ENCODE assay signal across 20 cellular contexts in the genomic region with DNA sequence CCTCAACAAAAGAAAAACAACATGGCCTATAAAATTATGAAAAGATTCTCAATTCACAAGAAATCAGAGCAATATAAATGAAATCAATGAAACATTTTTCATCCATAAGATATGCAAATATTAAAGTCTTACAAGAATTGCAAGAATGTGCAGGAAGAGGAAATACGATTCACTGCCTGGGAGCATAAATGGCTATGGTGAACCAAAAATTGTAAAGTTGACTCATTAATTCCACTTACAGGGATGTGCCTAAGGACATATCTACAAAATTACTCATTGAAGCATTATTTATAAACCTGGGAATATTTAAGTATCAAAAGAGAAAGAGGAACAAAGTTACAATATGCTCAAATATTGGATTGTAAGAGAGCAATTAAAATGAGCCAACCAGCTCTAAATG. TPM values are rescaled to one million over a fixed set of nuclear protein-coding genes. Genes with fewer than 3 reads are reported as not detected.
DNase-seq lines count a peak whose midpoint lies in the region; ATAC-seq, FAIRE-seq and TF ChIP-seq lines count a peak whose summit lies in the region.
"Had no signal": no experiment of that assay in that cellular context is flagged by ENCODE, and none has a peak within 500 bp of the region (broad histone marks: within the 10 kb centered on the region; RNA-seq: fewer than 3 reads in every experiment).

No MANE protein-coding gene starts in this region.

- H3K9me1 ChIP-seq in endothelial cell of umbilical vein (replicated peaks; ENCODE audit: control insufficient read depth, extremely low read depth, insufficient read depth, low read length): no peaks in the 10 kb centered on the region

- no peak for FAIRE-seq in endothelial cell of umbilical vein (lab: Jason Lieb, UNC)
- FAIRE-seq: D721Med had no signal

- no peak for ATAC-seq in upper lobe of left lung (ENCODE audit: low FRiP score in 2 of 2)
- ATAC-seq: esophagus mucosa had no signal

- H3K79me2 ChIP-seq in endothelial cell of umbilical vein (ENCODE audit: control insufficient read depth, insufficient read depth, low read length): no peaks in the 10 kb centered on the region

- intact Hi-C loops in endothelial cell of umbilical vein (cut with micrococcal nuclease) (loop anchor here (5.0 kb wide), 1 partner anchor 58 kb away; no protein-coding TSS in a partner anchor), prostate gland (cut with DNase I) (no loop called here), spleen (cut with DNase I; ENCODE audit: low total_unique reads) (no loop called here)

- H3K9ac ChIP-seq in endothelial cell of umbilical vein (replicated peaks; ENCODE audit: extremely low read depth, insufficient read depth, low read length): no peak overlapping the region

- POLR2A ChIA-PET in endothelial cell of umbilical vein (lab: Charles Lee): no interaction called here

- CTCF ChIA-PET in endothelial cell of umbilical vein (lab: Charles Lee): no interaction called here

- no peaks in the 10 kb centered on the region for H3K27me3 ChIP-seq in endothelial cell of umbilical vein (ENCODE audit: control insufficient read depth in 2 of 2, insufficient read depth in 2 of 2, low read length in 2 of 2)
- no peaks in the 10 kb centered on the region for H3K27me3 ChIP-seq in upper lobe of left lung
- H3K27me3 ChIP-seq in prostate gland (replicated peaks; ENCODE audit: insufficient read depth): no peaks in the 10 kb centered on the region
- no peaks in the 10 kb centered on the region for H3K27me3 ChIP-seq in spleen (replicated peaks in 1 of 7)
- H3K27me3 ChIP-seq: suprapubic skin had no signal

- H3K9me3 Mint-ChIP-seq in osteocyte (ENCODE audit: unreplicated experiment): no peaks in the 10 kb centered on the region
- no peaks in the 10 kb centered on the region for H3K9me3 Mint-ChIP-seq in glutamatergic neuron (ENCODE audit: unreplicated experiment)

- DNase-seq in GM03348 (ENCODE audit: low spot score): peak; percentile 57
- peak; percentile 59 for DNase-seq in RKO (ENCODE audit: low spot score)
- peak; percentile 43 for DNase-seq in endothelial cell of umbilical vein (ENCODE audit: low read depth, low spot score)
- DNase-seq in osteocyte (ENCODE audit: extremely low spot score, unreplicated experiment): no peak
- DNase-seq in upper lobe of left lung: no peak
- DNase-seq in prostate gland (ENCODE audit: low spot score): no peak
- no peak for DNase-seq in glutamatergic neuron
- no peak for DNase-seq in spleen
- DNase-seq: activated naive CD4-positive, alpha-beta T cell treated with Interleukin-2 at 50 U/mL for 16 hours; KBM-7; midbrain; NCI-H526; Right ventricle myocardium superior; stimulated activated CD4-positive, alpha-beta T cell treated with anti-CD3 and anti-CD28 coated beads, Interleukin-12 subunit alpha, Interleukin-12 subunit beta, amount 100 ng/mL, for 4 hours; T1000 had no signal

- no peaks in the 10 kb centered on the region for H4K20me1 ChIP-seq in endothelial cell of umbilical vein (replicated peaks; ENCODE audit: control insufficient read depth, extremely low read depth, insufficient read depth, low read length)

- dilution Hi-C loops in endothelial cell of umbilical vein (cut with MboI; ENCODE audit: extremely low pct_ligation_motif_present, low sequenced_read_pairs): no loop called here

- no peaks in the 10 kb centered on the region for H3K36me3 Mint-ChIP-seq in osteocyte (ENCODE audit: unreplicated experiment)
- H3K36me3 Mint-ChIP-seq in glutamatergic neuron (ENCODE audit: unreplicated experiment): no peaks in the 10 kb centered on the region

- no TSS peak for BruUV-seq in endothelial cell of umbilical vein (replicated peaks; lab: Mats Ljungman, UMichigan)

- H3K9me3 ChIP-seq in endothelial cell of umbilical vein (replicated peaks; ENCODE audit: control insufficient read depth, insufficient read depth, low read length) (no peaks in the 10 kb centered on the region), upper lobe of left lung (no peaks in the 10 kb centered on the region), prostate gland (no peaks in the 10 kb centered on the region), spleen (no peaks in the 10 kb centered on the region)
- H3K9me3 ChIP-seq: suprapubic skin had no signal

- no peak overlapping the region for H3K4me3 ChIP-seq in endothelial cell of umbilical vein (replicated peaks in 1 of 3; ENCODE audit: insufficient read depth in 1 of 3, low read depth in 1 of 3, low read length in 3 of 3)
- no peak overlapping the region for H3K4me3 ChIP-seq in upper lobe of left lung
- H3K4me3 ChIP-seq in prostate gland: no peak overlapping the region
- no peak overlapping the region for H3K4me3 ChIP-seq in spleen
- H3K4me3 ChIP-seq: suprapubic skin had no signal

- no peak overlapping the region for H2AFZ ChIP-seq in endothelial cell of umbilical vein (ENCODE audit: low read depth, low read length)

- H3K27me3 Mint-ChIP-seq in osteocyte (ENCODE audit: unreplicated experiment) (peaks cover 5% of the 10 kb centered on the region), glutamatergic neuron (ENCODE audit: unreplicated experiment) (peaks cover 2% of the 10 kb centered on the region)

- H3K4me3 Mint-ChIP-seq in osteocyte (ENCODE audit: unreplicated experiment): no peak overlapping the region
- no peak overlapping the region for H3K4me3 Mint-ChIP-seq in glutamatergic neuron (ENCODE audit: unreplicated experiment)

- H3K36me3 ChIP-seq in endothelial cell of umbilical vein (ENCODE audit: control insufficient read depth in 2 of 2, extremely low read depth in 1 of 2, insufficient read depth in 2 of 2, low read length in 2 of 2) (no peaks in the 10 kb centered on the region), upper lobe of left lung (no peaks in the 10 kb centered on the region), prostate gland (no peaks in the 10 kb centered on the region), spleen (no peaks in the 10 kb centered on the region)
- H3K36me3 ChIP-seq: suprapubic skin had no signal

- H3K4me2 ChIP-seq in endothelial cell of umbilical vein (ENCODE audit: insufficient read depth, low read length): no peak overlapping the region

- no peak for TF ChIP-seq EP300 in upper lobe of left lung (IDR thresholded peaks at IDR 0.05)

- no peak overlapping the region for H3K27ac ChIP-seq in endothelial cell of umbilical vein (ENCODE audit: insufficient read depth, low read depth, low read length)
- no peak overlapping the region for H3K27ac ChIP-seq in upper lobe of left lung
- H3K27ac ChIP-seq in prostate gland: no peak overlapping the region
- H3K27ac ChIP-seq in spleen: no peak overlapping the region
- H3K27ac ChIP-seq: suprapubic skin had no signal

- TF ChIP-seq POLR2A in endothelial cell of umbilical vein (IDR thresholded peaks at IDR 0.05; ENCODE audit: low read depth, low read length) (no peak), upper lobe of left lung (IDR thresholded peaks at IDR 0.05) (no peak), prostate gland (IDR thresholded peaks at IDR 0.05) (no peak), spleen (IDR thresholded peaks at IDR 0.05) (no peak)

- H3K4me1 ChIP-seq in endothelial cell of umbilical vein (ENCODE audit: control insufficient read depth, extremely low read depth, insufficient read depth, low read length) (peaks cover 3% of the 10 kb centered on the region), upper lobe of left lung (no peaks in the 10 kb centered on the region), prostate gland (replicated peaks) (no peaks in the 10 kb centered on the region), spleen (peaks cover 0 to 11% (median 0%) of the 10 kb centered on the region in 6 donors)
- H3K4me1 ChIP-seq: suprapubic skin had no signal

- H3K4me1 Mint-ChIP-seq in osteocyte (ENCODE audit: unreplicated experiment): peaks cover 12% of the 10 kb centered on the region
- H3K4me1 Mint-ChIP-seq in glutamatergic neuron (ENCODE audit: low read depth, unreplicated experiment): no peaks in the 10 kb centered on the region

- no peak for TF ChIP-seq CTCF in endothelial cell of umbilical vein (IDR thresholded peaks at IDR 0.05; ENCODE audit: extremely low read depth in 1 of 2, insufficient read depth in 1 of 2, low read depth in 1 of 2, low read length in 2 of 2)
- no peak for TF ChIP-seq CTCF in osteocyte (IDR thresholded peaks at IDR 0.05)
- no peak for TF ChIP-seq CTCF in upper lobe of left lung (IDR thresholded peaks at IDR 0.05)
- no peak for TF ChIP-seq CTCF in prostate gland (IDR thresholded peaks at IDR 0.05)
- no peak for TF ChIP-seq CTCF in glutamatergic neuron (IDR thresholded peaks at IDR 0.05; ENCODE audit: partially characterized antibody, unreplicated experiment)
- no peak for TF ChIP-seq CTCF in spleen (IDR thresholded peaks at IDR 0.05 in 8 of 11, conservative IDR thresholded peaks at IDR 0.05 in 3 of 11)

- H3K27ac Mint-ChIP-seq in osteocyte (ENCODE audit: unreplicated experiment): peak overlapping the region; percentile 47
- H3K27ac Mint-ChIP-seq in glutamatergic neuron (ENCODE audit: unreplicated experiment): no peak overlapping the region

- 33 to 38% methylated on average over 1 of the region's 1 CpG for WGBS in upper lobe of left lung, 2 donors
- 31% methylated on average over 1 of the region's 1 CpG for WGBS in prostate gland
- WGBS in spleen, 5 donors: 26 to 68% (median 44%) methylated on average over 1 of the region's 1 CpG

RNA-seq across cellular contexts. Expression of gene NIPSNAP3A, which starts 6.9 kb away (rescaled TPM):
- 27.2 and 27.8 TPM in 2 replicates for total RNA-seq in endothelial cell of umbilical vein
- 23.1 and 27.2 TPM in 2 replicates for polyA plus RNA-seq in endothelial cell of umbilical vein
- 30.5 and 34.4 TPM in 2 replicates for polyA plus RNA-seq in endothelial cell of umbilical vein (2011; cell fraction: cytosol; rRNA removed)
- polyA plus RNA-seq in endothelial cell of umbilical vein (2011; cell fraction: nucleus; rRNA removed): 17.2 and 25.1 TPM in 2 replicates
- 44.0 and 49.5 TPM in 2 replicates for polyA plus RNA-seq in endothelial cell of umbilical vein (2012)
- polyA minus RNA-seq in endothelial cell of umbilical vein: 20.3 and 20.4 TPM in 2 replicates
- polyA minus RNA-seq in endothelial cell of umbilical vein (2011; cell fraction: cytosol; rRNA and poly(A)+ RNA removed): 4.8 TPM
- polyA minus RNA-seq in endothelial cell of umbilical vein (2011; cell fraction: nucleus; rRNA and poly(A)+ RNA removed): 7.5 and 11.8 TPM in 2 replicates
- 23.7 and 27.4 TPM in 2 replicates for total RNA-seq in osteocyte
- total RNA-seq in upper lobe of left lung: 10 to 100 TPM in 4 of 6 donors, 1 to 10 TPM in 2; 7.8 to 31.5 (median 25.5) TPM
- 10 to 100 TPM; 14.6 to 18.8 TPM for total RNA-seq in prostate gland
- total RNA-seq in glutamatergic neuron (ENCODE audit: unreplicated experiment): 28.0 TPM
- 10 to 100 TPM; 20.8 to 28.5 (median 23.8) TPM for total RNA-seq in spleen
- polyA plus RNA-seq in spleen: 10 to 100 TPM; 17.2 to 27.9 (median 23.0) TPM

RNA-seq across cellular contexts. Expression of gene NIPSNAP3B, which starts 23.3 kb away (rescaled TPM):
- total RNA-seq in endothelial cell of umbilical vein (1.1 TPM in 2 replicates), osteocyte (3.1 TPM in 2 replicates), upper lobe of left lung (1 to 10 TPM in 3 of 6 donors, under 1 TPM in 2, not detected in 1; 0.44 to 2.5 (median 1.3) TPM), prostate gland (1 to 10 TPM; 2.4 to 3.6 TPM), glutamatergic neuron (ENCODE audit: unreplicated experiment) (2.8 TPM), spleen (1 to 10 TPM; 1.9 to 4.8 (median 4.3) TPM)
- polyA plus RNA-seq in endothelial cell of umbilical vein (0.24 and 0.40 TPM in 2 replicates), spleen (1 to 10 TPM; 2.2 to 3.3 (median 2.8) TPM)
- polyA plus RNA-seq in endothelial cell of umbilical vein (2011; cell fraction: cytosol; rRNA removed): 0.27 and 0.30 TPM in 2 replicates
- 1.6 and 2.0 TPM in 2 replicates for polyA plus RNA-seq in endothelial cell of umbilical vein (2011; cell fraction: nucleus; rRNA removed)
- 0.43 and 0.61 TPM in 2 replicates for polyA plus RNA-seq in endothelial cell of umbilical vein (2012)
- polyA minus RNA-seq in endothelial cell of umbilical vein: 0.38 TPM in 1 of 2 replicates, not detected in the other
- not detected for polyA minus RNA-seq in endothelial cell of umbilical vein (2011; cell fraction: cytosol; rRNA and poly(A)+ RNA removed)
- 0.48 and 1.5 TPM in 2 replicates for polyA minus RNA-seq in endothelial cell of umbilical vein (2011; cell fraction: nucleus; rRNA and poly(A)+ RNA removed)

RNA-seq across cellular contexts. Expression of gene OR13D1, which starts 46.3 kb away (rescaled TPM):
- total RNA-seq in endothelial cell of umbilical vein (not detected in 2 replicates), osteocyte (not detected in 2 replicates), upper lobe of left lung (not detected), prostate gland (not detected), glutamatergic neuron (ENCODE audit: unreplicated experiment) (not detected), spleen (not detected)
- polyA plus RNA-seq in endothelial cell of umbilical vein (not detected in 2 replicates), spleen (not detected)
- not detected in 2 replicates for polyA plus RNA-seq in endothelial cell of umbilical vein (2011; cell fraction: cytosol; rRNA removed)
- not detected in 2 replicates for polyA plus RNA-seq in endothelial cell of umbilical vein (2011; cell fraction: nucleus; rRNA removed)
- not detected in 2 replicates for polyA plus RNA-seq in endothelial cell of umbilical vein (2012)
- polyA minus RNA-seq in endothelial cell of umbilical vein: not detected in 2 replicates
- not detected for polyA minus RNA-seq in endothelial cell of umbilical vein (2011; cell fraction: cytosol; rRNA and poly(A)+ RNA removed)
- polyA minus RNA-seq in endothelial cell of umbilical vein (2011; cell fraction: nucleus; rRNA and poly(A)+ RNA removed): not detected in 2 replicates
- total RNA-seq: cerebellum, esophagus mucosa, omental fat pad, Right ventricle myocardium superior, suprapubic skin had no signal

Comparison
In these comparisons a context has a peak if more than half of its experiments do, and no peak if none do; other contexts are left out.
1. DNase-seq: peak in GM03348 (single experiment), RKO (single experiment) and endothelial cell of umbilical vein (single experiment); none in osteocyte (single experiment), upper lobe of left lung (0 of 2), prostate gland (single experiment), glutamatergic neuron (single experiment) and spleen (single experiment).